ENCODE assay signal across 18 cellular contexts in genomic region chr1:101135526-101135925, GRCh38.
DNase-seq lines count a peak whose midpoint lies in the region; ATAC-seq and TF ChIP-seq lines count a peak whose summit lies in the region.
"Had no signal": no experiment of that assay in that cellular context is flagged by ENCODE, and none has a peak within 500 bp of the region (broad histone marks: within the 10 kb centered on the region; RNA-seq: fewer than 3 reads in every experiment).

No MANE protein-coding gene starts in this region.

- H3K9me3 ChIP-seq in KOPT-K1 (ENCODE audit: insufficient read depth, low read length, poor library complexity, severe bottlenecking) (no peaks in the 10 kb centered on the region), vagina (no peaks in the 10 kb centered on the region)

- H3K27me3 Mint-ChIP-seq in activated T-cell treated with anti-CD3 and anti-CD28 coated beads, Interleukin-2, amount 50 U/mL, for 72 hours (ENCODE audit: low read depth) = no peaks in the 10 kb centered on the region
- no peaks in the 10 kb centered on the region for H3K27me3 Mint-ChIP-seq in activated T-cell treated with anti-CD3 and anti-CD28 coated beads, Interleukin-2, amount 50 U/mL, for 4 hours (ENCODE audit: low read depth)
- H3K27me3 Mint-ChIP-seq in central memory CD8-positive, alpha-beta T cell = no peaks in the 10 kb centered on the region

- H3K4me1 Mint-ChIP-seq in activated T-cell treated with anti-CD3 and anti-CD28 coated beads, Interleukin-2, amount 50 U/mL, for 72 hours (ENCODE audit: low read depth) = peaks cover 83% of the 10 kb centered on the region
- peaks cover 74% of the 10 kb centered on the region for H3K4me1 Mint-ChIP-seq in activated T-cell treated with anti-CD3 and anti-CD28 coated beads, Interleukin-2, amount 50 U/mL, for 4 hours (ENCODE audit: low read depth)
- H3K4me1 Mint-ChIP-seq in central memory CD8-positive, alpha-beta T cell = peaks cover 65% of the 10 kb centered on the region

- H3K36me3 ChIP-seq in KOPT-K1 (ENCODE audit: insufficient read depth, low read length) (no peaks in the 10 kb centered on the region), vagina (no peaks in the 10 kb centered on the region)

- H3K27ac Mint-ChIP-seq in activated T-cell treated with anti-CD3 and anti-CD28 coated beads, Interleukin-2, amount 50 U/mL, for 72 hours = peak overlapping the region; percentile 40
- H3K27ac Mint-ChIP-seq in central memory CD8-positive, alpha-beta T cell (ENCODE audit: low read depth) = peak overlapping the region; percentile 92
- H3K27ac Mint-ChIP-seq: HFFc6 had no signal

- H3K36me3 Mint-ChIP-seq in activated T-cell treated with anti-CD3 and anti-CD28 coated beads, Interleukin-2, amount 50 U/mL, for 72 hours (ENCODE audit: insufficient read depth in 2 of 2) = no peaks in the 10 kb centered on the region
- H3K36me3 Mint-ChIP-seq in activated T-cell treated with anti-CD3 and anti-CD28 coated beads, Interleukin-2, amount 50 U/mL, for 4 hours (ENCODE audit: insufficient read depth) = no peaks in the 10 kb centered on the region
- H3K36me3 Mint-ChIP-seq in central memory CD8-positive, alpha-beta T cell (ENCODE audit: insufficient read depth) = peaks cover 2% of the 10 kb centered on the region

- no peak overlapping the region for H3K4me3 ChIP-seq in vagina

- H3K9me3 Mint-ChIP-seq in activated T-cell treated with anti-CD3 and anti-CD28 coated beads, Interleukin-2, amount 50 U/mL, for 72 hours = no peaks in the 10 kb centered on the region
- H3K9me3 Mint-ChIP-seq in activated T-cell treated with anti-CD3 and anti-CD28 coated beads, Interleukin-2, amount 50 U/mL, for 4 hours = no peaks in the 10 kb centered on the region
- H3K9me3 Mint-ChIP-seq in central memory CD8-positive, alpha-beta T cell = no peaks in the 10 kb centered on the region
- H3K9me3 Mint-ChIP-seq: HFFc6 had no signal

- no peak for DNase-seq in activated T-cell treated with anti-CD3 and anti-CD28 coated beads, Interleukin-2, amount 50 U/mL, for 72 hours
- DNase-seq in activated T-cell treated with anti-CD3 and anti-CD28 coated beads, Interleukin-2, amount 50 U/mL, for 4 hours = no peak
- no peak for DNase-seq in central memory CD8-positive, alpha-beta T cell (ENCODE audit: low spot score in 2 of 2)
- no peak for DNase-seq in stimulated activated naive CD4-positive, alpha-beta T cell treated with Interleukin-2 at 50 U/mL for 16 hours (lab: John Stamatoyannopoulos, UW)
- no peak for DNase-seq in vagina (ENCODE audit: extremely low spot score in 2 of 2)
- DNase-seq in cerebellar nuclear complex (lab: John Stamatoyannopoulos, UW) = no peak
- DNase-seq: COR-L47, DMS 273 treated with DMSO at 0.1 percent for 48 hours, H7, HFFc6, Karpas-422, NCI-H1436, NCI-H1930, NCI-H226, NCI-H524, SHP77 treated with DMSO at 0.1 percent for 48 hours had no signal

- TF ChIP-seq CTCF in vagina (IDR thresholded peaks at IDR 0.05) = no peak

- peak overlapping the region; percentile 58 to 74 for H3K4me3 Mint-ChIP-seq in activated T-cell treated with anti-CD3 and anti-CD28 coated beads, Interleukin-2, amount 50 U/mL, for 72 hours
- no peak overlapping the region for H3K4me3 Mint-ChIP-seq in activated T-cell treated with anti-CD3 and anti-CD28 coated beads, Interleukin-2, amount 50 U/mL, for 4 hours
- H3K4me3 Mint-ChIP-seq in central memory CD8-positive, alpha-beta T cell = peak overlapping the region; percentile 15
- H3K4me3 Mint-ChIP-seq: HFFc6 had no signal

- intact Hi-C loops in vagina (cut with DNase I) = no loop called here

- ATAC-seq in activated T-cell treated with anti-CD3 and anti-CD28 coated beads, Interleukin-2, amount 50 U/mL, for 72 hours (replicated peaks in 1 of 2) = no peak
- ATAC-seq in activated T-cell treated with anti-CD3 and anti-CD28 coated beads, Interleukin-2, amount 50 U/mL, for 4 hours = no peak
- no peak for ATAC-seq in central memory CD8-positive, alpha-beta T cell (replicated peaks; ENCODE audit: extremely low read depth, poor library complexity, severe bottlenecking)

- no peaks in the 10 kb centered on the region for H3K4me1 ChIP-seq in vagina

- no peaks in the 10 kb centered on the region for H3K27me3 ChIP-seq in vagina

- peak overlapping the region; percentile 96 for H3K27ac ChIP-seq in KOPT-K1 (ENCODE audit: low read depth, low read length, poor library complexity, severe bottlenecking)
- no peak overlapping the region for H3K27ac ChIP-seq in vagina
- H3K27ac ChIP-seq: C4-2B had no signal

- TF ChIP-seq POLR2A in vagina (IDR thresholded peaks at IDR 0.05) = no peak
